1 cellular context compared by ENCODE assay signal in genomic region chr6:158795516-158795915, GRCh38.
TF ChIP-seq lines count a peak whose summit lies in the region.

No MANE protein-coding gene starts in this region.

TF ChIP-seq in WTC11, 78 proteins besides CTCF, POLR2A, EP300 and RAD21 (continued from another document):
- TF ChIP-seq ESRRA (CRISPR knock-in tag; IDR thresholded peaks at IDR 0.05; ENCODE audit: borderline replicate concordance) = no peak
